8 cellular contexts compared by ENCODE assay signal in genomic region chr3:108090066-108090700, GRCh38. TPM values are rescaled to one million over a fixed set of nuclear protein-coding genes. Genes with fewer than 3 reads are reported as not detected.
DNase-seq lines count a peak whose midpoint lies in the region; ATAC-seq and TF ChIP-seq lines count a peak whose summit lies in the region.

No MANE protein-coding gene starts in this region.

- H3K4me3 ChIP-seq in ACC112 (ENCODE audit: low read depth, low read length) (peak overlapping the region; percentile 85), SK-N-SH (ENCODE audit: low read depth in 2 of 2, low read length in 1 of 2) (peak overlapping the region; percentile 75 to 91), adipocyte (ENCODE audit: low read length) (peak overlapping the region; percentile 94), right cardiac atrium (ENCODE audit: low read length) (peak overlapping the region; percentile 81), psoas muscle (peak overlapping the region; percentile 91)

- H2AFZ ChIP-seq in ACC112 (ENCODE audit: low read length, unreplicated experiment) (peak overlapping the region; percentile 51), SK-N-SH (ENCODE audit: low read depth) (peak overlapping the region; percentile 88)

- POLR2A ChIA-PET in SK-N-SH (lab: Yijun Ruan, JAX), result no interaction called here

- WGBS in SK-N-SH (ENCODE audit: low lambda C conversion rate), result 3% methylated on average over 28 of the region's 29 CpGs
- WGBS in right cardiac atrium, result under 1% methylated on average over 29 of the region's 29 CpGs
- WGBS in psoas muscle, 3 donors, result 0 to 1% (median 1%) methylated on average over 26 to 29 of the region's 29 CpGs

- no peak for TF ChIP-seq EP300 in SK-N-SH (IDR thresholded peaks at IDR 0.05; ENCODE audit: borderline replicate concordance in 1 of 2, low read depth in 1 of 2, low read length in 1 of 2)

- peak; percentile 1 for ATAC-seq in GM19025 (IDR thresholded peaks at IDR 0.05; ENCODE audit: low read depth, unreplicated experiment)
- ATAC-seq in HG03520 (IDR thresholded peaks at IDR 0.05; ENCODE audit: unreplicated experiment), result peak; percentile 14
- peak; percentile 3 to 4 for ATAC-seq in right cardiac atrium
- ATAC-seq in psoas muscle, result peak; percentile 2 to 35 (median 8)

- no peaks in the 10 kb centered on the region for H3K9me2 ChIP-seq in SK-N-SH

- no peaks in the 10 kb centered on the region for H4K20me1 ChIP-seq in SK-N-SH (ENCODE audit: insufficient read depth)

- intact Hi-C loops in right cardiac atrium (cut with DNase I), result loop anchor here in 2 of 4 donors (10.0 kb wide), 2 partner anchors 135 to 145 kb away; no protein-coding TSS in a partner anchor
- intact Hi-C loops in psoas muscle (cut with DNase I), result loop anchor here (2.0 to 10.0 kb wide), 4 partner anchors 133 to 387 kb away; partner anchors contain the start of gene IFT57 (in 2 of the 2)

- H3K79me2 ChIP-seq in ACC112 (ENCODE audit: control insufficient read depth, insufficient read depth, low read length, unreplicated experiment), result peaks cover 52% of the 10 kb centered on the region
- peaks cover 48% of the 10 kb centered on the region for H3K79me2 ChIP-seq in SK-N-SH (ENCODE audit: insufficient read depth)

- TF ChIP-seq RAD21 in SK-N-SH (IDR thresholded peaks at IDR 0.05; ENCODE audit: low read length), result no peak

- H3K27me3 ChIP-seq in ACC112 (ENCODE audit: insufficient read depth, low read length) (no peaks in the 10 kb centered on the region), SK-N-SH (ENCODE audit: insufficient read depth) (no peaks in the 10 kb centered on the region), adipocyte (replicated peaks; ENCODE audit: control insufficient read depth, insufficient read depth, low read length) (no peaks in the 10 kb centered on the region), right cardiac atrium (ENCODE audit: control insufficient read depth, insufficient read depth) (no peaks in the 10 kb centered on the region), psoas muscle (ENCODE audit: insufficient read depth in 3 of 3, low read length in 2 of 3) (no peaks in the 10 kb centered on the region)

- H3K4me2 ChIP-seq in SK-N-SH, result peak overlapping the region; percentile 89

- H3K27ac ChIP-seq in ACC112 (ENCODE audit: low read depth, low read length) (peak overlapping the region; percentile 21; the same call in 1 of the 2 replicates), SK-N-SH (ENCODE audit: low read depth in 2 of 2, low read length in 1 of 2) (peak overlapping the region; percentile 42 to 70), right cardiac atrium (ENCODE audit: low read length) (peak overlapping the region; percentile 16), psoas muscle (peak overlapping the region; percentile 82)

- H3K36me3 ChIP-seq in ACC112 (ENCODE audit: insufficient read depth, low read length), result peaks cover 8% of the 10 kb centered on the region; the same call in 1 of the 2 replicates
- peaks cover 0 to 3% of the 10 kb centered on the region in 2 experiments for H3K36me3 ChIP-seq in SK-N-SH (replicated peaks in 1 of 2; ENCODE audit: control insufficient read depth in 1 of 2, insufficient read depth in 2 of 2, low read length in 1 of 2)
- H3K36me3 ChIP-seq in adipocyte (ENCODE audit: control insufficient read depth, insufficient read depth, low read length, severe bottlenecking), result no peaks in the 10 kb centered on the region
- no peaks in the 10 kb centered on the region for H3K36me3 ChIP-seq in psoas muscle (ENCODE audit: insufficient read depth in 1 of 2, low read depth in 1 of 2)

- H3F3A ChIP-seq in SK-N-SH (replicated peaks; ENCODE audit: insufficient read depth), result no peaks in the 10 kb centered on the region

- peak overlapping the region; percentile 78 for H3K9ac ChIP-seq in SK-N-SH
- peak overlapping the region; percentile 88 for H3K9ac ChIP-seq in adipocyte (ENCODE audit: low read length)

- H3K4me1 ChIP-seq in ACC112 (ENCODE audit: control insufficient read depth, insufficient read depth, low read length, unreplicated experiment) (peaks cover 5% of the 10 kb centered on the region), SK-N-SH (ENCODE audit: control insufficient read depth in 1 of 2, insufficient read depth in 2 of 2, low read depth in 1 of 2, low read length in 1 of 2) (peaks cover 0 to 18% of the 10 kb centered on the region in 2 experiments; a peak in 2 of 4 replicates), adipocyte (ENCODE audit: control insufficient read depth, insufficient read depth, low read length) (peaks cover 27% of the 10 kb centered on the region), right cardiac atrium (ENCODE audit: control insufficient read depth, insufficient read depth, low read length) (no peaks in the 10 kb centered on the region), psoas muscle (peaks cover 7% of the 10 kb centered on the region)

- DNase-seq in SK-N-SH (no peak), adipocyte (ENCODE audit: low read depth) (peak; percentile 58), right cardiac atrium (peak in 1 of 3 donors; percentile 66), psoas muscle (no peak), kidney tubule cell (ENCODE audit: low spot score) (no peak)

- no peak for TF ChIP-seq CTCF in SK-N-SH (IDR thresholded peaks at IDR 0.05)
- no peak for TF ChIP-seq CTCF in psoas muscle (IDR thresholded peaks at IDR 0.05)

- CTCF ChIA-PET in SK-N-SH (lab: Yijun Ruan, JAX), result interaction anchor here (0.8 to 1.6 kb wide), 7 partner anchors 10 to 351 kb away, joined by 3 to 8 read pairs (median 3); no protein-coding TSS in a partner anchor

- H3K9me3 ChIP-seq in SK-N-SH (no peaks in the 10 kb centered on the region), adipocyte (ENCODE audit: control insufficient read depth, low read length) (no peaks in the 10 kb centered on the region), right cardiac atrium (ENCODE audit: control insufficient read depth, low read length) (no peaks in the 10 kb centered on the region), psoas muscle (no peaks in the 10 kb centered on the region)

TF ChIP-seq in SK-N-SH, 30 proteins besides CTCF, POLR2A, EP300 and RAD21:
- 0 out of 2 replicates have a peak, but pooled peaks have one; percentile 31 for TF ChIP-seq YY1 (IDR thresholded peaks at IDR 0.05; ENCODE audit: low read depth)
- TF ChIP-seq MEF2A (IDR thresholded peaks at IDR 0.05; ENCODE audit: borderline replicate concordance, low read depth), result no peak
- TF ChIP-seq FOXM1 (IDR thresholded peaks at IDR 0.05; ENCODE audit: low read depth), result no peak
- no peak for TF ChIP-seq TCF12 (IDR thresholded peaks at IDR 0.05)
- TF ChIP-seq MXI1 (IDR thresholded peaks at IDR 0.05; ENCODE audit: low read depth, low read length), result peak; percentile 44; the same call in 1 of the 2 replicates
- no peak for TF ChIP-seq REST (IDR thresholded peaks at IDR 0.05; ENCODE audit: low read depth, low read length)
TF ChIP-seq in SK-N-SH: peak in this region for 2.

RNA-seq across cellular contexts. Expression of gene CD47, which starts 0.6 kb away (rescaled TPM):
- polyA plus RNA-seq in SK-N-SH (2012; rRNA removed) (19.6 and 20.0 TPM in 2 replicates), right cardiac atrium (42.6 TPM), psoas muscle (10 to 100 TPM; 12.2 to 53.1 (median 14.7) TPM)
- 27.8 and 35.8 TPM in 2 replicates for polyA plus RNA-seq in SK-N-SH (2012; cell fraction: cytosol; rRNA removed)
- polyA plus RNA-seq in SK-N-SH (2012; cell fraction: nucleus; rRNA removed), result 11.7 and 24.3 TPM in 2 replicates
- total RNA-seq in right cardiac atrium (10 to 100 TPM; 53.5 to 96.6 (median 72.1) TPM), psoas muscle (10 to 100 TPM; 12.9 to 26.5 (median 17.5) TPM)

Comparison
In these comparisons a context has a peak if more than half of its experiments do, and no peak if none do; other contexts are left out.
1. H3K27ac ChIP-seq: peak in every context shown above with its lines; median percentile 82 in psoas muscle; 56 in SK-N-SH; 21 in ACC112; 16 in right cardiac atrium.